In genomic region chr14:77319416-77319815, GRCh38 we compare ENCODE assay signal across 1 cellular context.
TF ChIP-seq lines count a peak whose summit lies in the region.

No MANE protein-coding gene starts in this region.

TF ChIP-seq in GM12878, 131 proteins besides CTCF, POLR2A, EP300 and RAD21:
- no peak for TF ChIP-seq SKIL (IDR thresholded peaks at IDR 0.05; ENCODE audit: low read depth, poor library complexity, severe bottlenecking)
- TF ChIP-seq ETV6 (conservative IDR thresholded peaks at IDR 0.05 in 1 of 2, IDR thresholded peaks at IDR 0.05 in 1 of 2; ENCODE audit: borderline replicate concordance in 1 of 2, low read depth in 1 of 2): no peak
TF ChIP-seq in GM12878: peak in this region for 0.
